In genomic region chr3:171459130-171459941, GRCh38 we compare ENCODE assay signal across 8 cellular contexts. TPM values are rescaled to one million over a fixed set of nuclear protein-coding genes. Genes with fewer than 3 reads are reported as not detected.
A peak's percentile ranks its signal among the peaks of the same experiment; 100 is the strongest.
DNase-seq lines count a peak whose midpoint lies in the region; FAIRE-seq and TF ChIP-seq lines count a peak whose summit lies in the region.

No MANE protein-coding gene starts in this region.

- no peaks in the 10 kb centered on the region for H3K9me3 ChIP-seq in OCI-LY7 (ENCODE audit: low read length)

- no peaks in the 10 kb centered on the region for H4K20me1 ChIP-seq in OCI-LY7 (ENCODE audit: insufficient read depth, low read length)

- H3K4me3 ChIP-seq in LNCaP clone FGC (ENCODE audit: low read depth, low read length): peak overlapping the region; percentile 78
- H3K4me3 ChIP-seq in bronchial epithelial cell (ENCODE audit: low read depth, low read length): peak overlapping the region; percentile 63
- H3K4me3 ChIP-seq in kidney epithelial cell (ENCODE audit: low read depth, low read length): peak overlapping the region; percentile 77
- no peak overlapping the region for H3K4me3 ChIP-seq in OCI-LY7 (ENCODE audit: low read depth, low read length, poor library complexity, severe bottlenecking)

- H3K4me1 ChIP-seq in OCI-LY7 (ENCODE audit: insufficient read depth, low read length, poor library complexity, severe bottlenecking): no peaks in the 10 kb centered on the region

- no peaks in the 10 kb centered on the region for H3K79me2 ChIP-seq in OCI-LY7 (ENCODE audit: insufficient read depth, low read depth, low read length)

- H2AFZ ChIP-seq in OCI-LY7 (ENCODE audit: low read length): no peak overlapping the region

- no peak for FAIRE-seq in bronchial epithelial cell (lab: Jason Lieb, UNC)

- no peaks in the 10 kb centered on the region for H3K36me3 ChIP-seq in bronchial epithelial cell (ENCODE audit: control insufficient read depth, insufficient read depth, low read length)
- H3K36me3 ChIP-seq in kidney epithelial cell (ENCODE audit: control insufficient read depth, insufficient read depth, low read length): no peaks in the 10 kb centered on the region
- H3K36me3 ChIP-seq in OCI-LY7 (ENCODE audit: insufficient read depth, low read length): no peaks in the 10 kb centered on the region

- DNase-seq in Caki2 (ENCODE audit: low read depth) (peak; percentile 84), LNCaP clone FGC (ENCODE audit: low read depth) (no peak), UCSD-AML1 (lab: John Stamatoyannopoulos, UW; ENCODE audit: unreplicated experiment) (peak; percentile 32), bronchial epithelial cell (ENCODE audit: low read depth) (no peak), kidney epithelial cell (ENCODE audit: low read depth) (no peak), AG08395 (ENCODE audit: low spot score) (no peak), OCI-LY7 (ENCODE audit: low spot score) (no peak)
- peak; percentile 24 to 45 for DNase-seq in stimulated activated CD4-positive, alpha-beta T cell treated with anti-CD3 and anti-CD28 coated beads, Interleukin-15, amount 100 ng/mL, for 1 hour (ENCODE audit: low read depth in 1 of 2, low spot score in 1 of 2)

- H3K9me2 ChIP-seq in OCI-LY7 (ENCODE audit: insufficient read depth, low read length): no peaks in the 10 kb centered on the region; the same call in 1 of the 2 replicates

- TF ChIP-seq CTCF in LNCaP clone FGC (IDR thresholded peaks at IDR 0.05; ENCODE audit: control insufficient read depth, extremely low read depth, insufficient read depth) (no peak), bronchial epithelial cell (IDR thresholded peaks at IDR 0.05; ENCODE audit: insufficient read depth, low read length, severe bottlenecking) (no peak), kidney epithelial cell (IDR thresholded peaks at IDR 0.05; ENCODE audit: insufficient read depth, low read length, poor library complexity, severe bottlenecking) (no peak), OCI-LY7 (conservative IDR thresholded peaks at IDR 0.05; ENCODE audit: low read length) (no peak)

- in situ Hi-C loops in Caki2 (cut with HindIII; ENCODE audit: low pct_unique_long_range_greater_than_20kb, low sequenced_read_pairs): loop anchor here (25.0 kb wide), 1 partner anchor 272 kb away; no protein-coding TSS in a partner anchor

- POLR2A ChIA-PET in OCI-LY7 (lab: Charles Lee): no interaction called here

- no peak overlapping the region for H3K27ac ChIP-seq in OCI-LY7 (ENCODE audit: low read depth, low read length, poor library complexity, severe bottlenecking)

- CTCF ChIA-PET in OCI-LY7 (lab: Charles Lee; ENCODE audit: unreplicated experiment): no interaction called here

- no peaks in the 10 kb centered on the region for H3K27me3 ChIP-seq in bronchial epithelial cell (ENCODE audit: control insufficient read depth, insufficient read depth, low read length)
- H3K27me3 ChIP-seq in kidney epithelial cell (ENCODE audit: control insufficient read depth, insufficient read depth, low read length): no peaks in the 10 kb centered on the region

- intact Hi-C loops in OCI-LY7 (cut with micrococcal nuclease; ENCODE audit: unreplicated experiment): no loop called here

- BruUV-seq in OCI-LY7 (replicated peaks; lab: Mats Ljungman, UMichigan): no TSS peak

- no peak overlapping the region; the same call in 1 of the 2 replicates for H3K4me2 ChIP-seq in OCI-LY7 (ENCODE audit: low read length)

RNA-seq across cellular contexts. Expression of gene TNIK, which starts 0.9 kb away (rescaled TPM):
- 16.6 and 19.1 TPM in 2 replicates for total RNA-seq in Caki2 (2014; rRNA removed; shearing (Covaris generic); ENCODE audit: low replicate concordance)
- total RNA-seq in bronchial epithelial cell: 0.26 and 1.1 TPM in 2 replicates
- total RNA-seq in kidney epithelial cell: 6.6 and 17.0 TPM in 2 replicates
- total RNA-seq in OCI-LY7 (2014; rRNA removed; shearing (Covaris generic)): not detected in 2 replicates
- not detected in 2 replicates for total RNA-seq in OCI-LY7 (2022)

Comparison
In these comparisons a context has a peak if more than half of its experiments do, and no peak if none do; other contexts are left out.
1. DNase-seq: peak in Caki2 (single experiment), UCSD-AML1 (single experiment) and stimulated activated CD4-positive, alpha-beta T cell treated with anti-CD3 and anti-CD28 coated beads, Interleukin-15, amount 100 ng/mL, for 1 hour (2 of 2); none in LNCaP clone FGC (single experiment), bronchial epithelial cell (single experiment), kidney epithelial cell (single experiment), AG08395 (single experiment) and OCI-LY7 (single experiment).